11 cellular contexts compared by ENCODE assay signal in the genomic region with DNA sequence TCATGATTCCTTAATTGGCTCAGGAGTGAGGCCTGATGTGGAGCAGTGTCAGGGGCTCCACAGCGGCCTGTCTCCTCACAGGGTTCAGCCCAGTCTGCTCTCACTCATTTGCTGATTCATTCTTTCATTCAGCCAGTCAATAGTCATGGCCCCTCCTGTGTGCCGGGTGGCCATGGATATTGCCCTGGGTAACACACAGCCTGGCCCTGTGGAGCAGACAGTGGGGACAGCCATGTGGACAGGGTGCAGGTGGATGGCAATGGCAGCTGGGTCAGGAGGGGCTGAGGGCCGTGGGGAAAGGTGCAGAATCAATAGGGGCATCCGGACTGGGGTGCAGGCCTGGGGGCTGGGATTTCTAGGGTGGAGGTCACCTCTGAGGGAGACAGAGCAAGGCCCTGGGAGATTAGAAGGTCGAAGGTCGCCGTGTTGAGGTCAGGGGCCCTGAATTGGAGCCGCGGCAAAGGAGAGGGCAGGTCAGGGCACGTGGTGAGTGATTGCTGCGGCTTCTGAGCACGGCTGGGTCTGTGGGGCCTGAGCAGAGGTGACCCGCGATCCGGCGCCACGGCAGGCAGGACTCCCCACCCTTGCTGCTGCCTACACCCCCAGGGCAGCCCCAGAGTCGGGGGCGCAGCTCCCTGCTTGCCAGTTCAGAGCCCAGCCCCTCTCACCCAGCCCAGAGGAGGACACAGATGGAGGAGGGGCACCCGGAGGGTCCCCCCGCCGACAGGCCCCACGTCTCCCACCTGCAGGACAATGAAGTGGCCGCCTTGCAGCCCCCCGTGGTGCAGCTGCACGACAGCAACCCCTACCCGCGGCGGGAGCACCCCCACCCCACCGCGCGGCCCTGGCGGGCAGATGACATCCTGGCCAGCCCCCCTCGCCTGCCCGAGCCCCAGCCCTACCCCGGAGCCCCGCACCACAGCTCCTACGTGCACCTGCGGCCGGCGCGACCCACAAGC. TPM values are rescaled to one million over a fixed set of nuclear protein-coding genes. Genes with fewer than 3 reads are reported as not detected.
DNase-seq lines count a peak whose midpoint lies in the region; ATAC-seq and TF ChIP-seq lines count a peak whose summit lies in the region.
"Had no signal": no experiment of that assay in that cellular context is flagged by ENCODE, and none has a peak within 500 bp of the region (broad histone marks: within the 10 kb centered on the region; RNA-seq: fewer than 3 reads in every experiment).

No MANE protein-coding gene starts in this region.

- intact Hi-C loops in Panc1 (cut with micrococcal nuclease; ENCODE audit: unreplicated experiment), result no loop called here
- intact Hi-C loops in cardiac septum (cut with DNase I), result no loop called here
- intact Hi-C loops in posterior vena cava (cut with DNase I), result no loop called here
- intact Hi-C loops in testis (cut with DNase I; ENCODE audit: low total_unique reads), result no loop called here

- 85 to 87% methylated on average over 18 to 36 of the region's 42 CpGs for WGBS in testis, 2 donors

- H3K4me1 ChIP-seq in Panc1 (ENCODE audit: control insufficient read depth, insufficient read depth, low read length), result peaks cover 29% of the 10 kb centered on the region
- no peaks in the 10 kb centered on the region for H3K4me1 ChIP-seq in testis
- H3K4me1 ChIP-seq: thyroid gland had no signal

- H3K9me3 ChIP-seq in Panc1 (ENCODE audit: control insufficient read depth, insufficient read depth, low read depth, low read length) (no peaks in the 10 kb centered on the region), testis (no peaks in the 10 kb centered on the region)
- H3K9me3 ChIP-seq: thyroid gland had no signal

- TF ChIP-seq CTCF in Panc1 (IDR thresholded peaks at IDR 0.05), result no peak
- TF ChIP-seq CTCF in testis (IDR thresholded peaks at IDR 0.05), result no peak

- DNase-seq in DMS 273 (lab: John Stamatoyannopoulos, UW; ENCODE audit: unreplicated experiment) (peak; percentile 38), DMS 273 treated with DMSO at 0.1 percent for 48 hours (lab: John Stamatoyannopoulos, UW) (no peak), Panc1 (ENCODE audit: low read depth, low spot score) (no peak), cardiac septum (ENCODE audit: low spot score) (peak; percentile 61), posterior vena cava (ENCODE audit: low spot score) (peak; percentile 71), testis (no peak)
- DNase-seq: NCI-H2227 treated with DMSO at 0.1 percent for 48 hours had no signal

- H3K36me3 ChIP-seq in Panc1 (ENCODE audit: control insufficient read depth, insufficient read depth, low read length) (no peaks in the 10 kb centered on the region; the same call in 1 of the 2 replicates), testis (ENCODE audit: low read depth, missing control alignments) (no peaks in the 10 kb centered on the region)

- BruUV-seq in Panc1 (replicated peaks; lab: Mats Ljungman, UMichigan), result no TSS peak

- H3K27ac ChIP-seq in Panc1 (ENCODE audit: low read length) (no peak overlapping the region), testis (no peak overlapping the region)
- H3K27ac ChIP-seq: 22Rv1, thyroid gland had no signal

- H3K4me3 ChIP-seq in Panc1 (ENCODE audit: low read depth in 2 of 2, low read length in 2 of 2) (no peak overlapping the region), testis (no peak overlapping the region)
- H3K4me3 ChIP-seq: thyroid gland had no signal

- in situ Hi-C loops in Panc1 (cut with HindIII; ENCODE audit: low pct_unique_long_range_greater_than_20kb, low sequenced_read_pairs), result no loop called here

- CTCF ChIA-PET in Panc1 (lab: Charles Lee), result no interaction called here

- TF ChIP-seq POLR2A in testis (IDR thresholded peaks at IDR 0.05), result no peak

- H3K27me3 ChIP-seq in Panc1 (ENCODE audit: control insufficient read depth, insufficient read depth, low read length) (no peaks in the 10 kb centered on the region), testis (no peaks in the 10 kb centered on the region)
- H3K27me3 ChIP-seq: thyroid gland had no signal

- POLR2A ChIA-PET in Panc1 (lab: Charles Lee), result no interaction called here

- ATAC-seq in Panc1 (peak; percentile 6; the same call in 1 of the 2 replicates), HG02870 (IDR thresholded peaks at IDR 0.05; ENCODE audit: unreplicated experiment) (no peak), HG03342 (IDR thresholded peaks at IDR 0.05; ENCODE audit: unreplicated experiment) (no peak)

RNA-seq across cellular contexts. Expression of gene SLC19A1, which starts 33.4 kb away (rescaled TPM):
- 24.5 TPM for total RNA-seq in Panc1 (2021; ENCODE audit: unreplicated experiment)
- 43.5 TPM for polyA plus RNA-seq in Panc1 (2012; ENCODE audit: insufficient read length)
- 2.7 TPM for total RNA-seq in cardiac septum
- 1 to 10 TPM; 4.5 to 6.5 TPM for total RNA-seq in posterior vena cava
- total RNA-seq in testis, result 10 to 100 TPM; 15.7 to 17.4 TPM
- polyA plus RNA-seq in testis (ENCODE audit: insufficient read depth, low read depth, low replicate concordance), result 5.5 TPM

Comparison
In these comparisons a context has a peak if more than half of its experiments do, and no peak if none do; other contexts are left out.
1. DNase-seq: peak in DMS 273 (single experiment), cardiac septum (single experiment) and posterior vena cava (single experiment); none in DMS 273 treated with DMSO at 0.1 percent for 48 hours (single experiment), Panc1 (single experiment) and testis (single experiment).